In the genomic region with DNA sequence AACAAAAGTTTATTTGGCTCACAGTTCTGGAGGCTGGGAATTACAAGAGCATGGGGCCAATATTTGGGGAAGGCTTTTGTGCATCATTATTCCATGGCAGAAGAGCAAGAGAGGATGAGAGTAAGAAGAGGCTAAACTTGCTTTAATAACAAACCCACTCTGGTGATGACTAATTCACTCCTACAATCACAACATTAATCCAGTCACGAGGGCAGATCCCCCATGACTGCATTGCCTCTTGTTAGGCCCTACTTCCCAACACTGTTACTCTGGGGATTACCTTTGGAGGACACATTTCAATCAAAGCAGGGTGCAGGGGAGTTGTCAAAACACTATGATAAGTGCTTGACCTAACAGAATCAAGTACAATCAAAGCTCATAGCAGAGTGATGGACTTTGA, we compare ENCODE assay signal across 1 cellular context.
TF ChIP-seq lines count a peak whose summit lies in the region.

No MANE protein-coding gene starts in this region.

TF ChIP-seq in HEK293, 187 proteins besides CTCF, POLR2A, EP300 and RAD21 (continued from another document):
- TF ChIP-seq, protein P1, sequence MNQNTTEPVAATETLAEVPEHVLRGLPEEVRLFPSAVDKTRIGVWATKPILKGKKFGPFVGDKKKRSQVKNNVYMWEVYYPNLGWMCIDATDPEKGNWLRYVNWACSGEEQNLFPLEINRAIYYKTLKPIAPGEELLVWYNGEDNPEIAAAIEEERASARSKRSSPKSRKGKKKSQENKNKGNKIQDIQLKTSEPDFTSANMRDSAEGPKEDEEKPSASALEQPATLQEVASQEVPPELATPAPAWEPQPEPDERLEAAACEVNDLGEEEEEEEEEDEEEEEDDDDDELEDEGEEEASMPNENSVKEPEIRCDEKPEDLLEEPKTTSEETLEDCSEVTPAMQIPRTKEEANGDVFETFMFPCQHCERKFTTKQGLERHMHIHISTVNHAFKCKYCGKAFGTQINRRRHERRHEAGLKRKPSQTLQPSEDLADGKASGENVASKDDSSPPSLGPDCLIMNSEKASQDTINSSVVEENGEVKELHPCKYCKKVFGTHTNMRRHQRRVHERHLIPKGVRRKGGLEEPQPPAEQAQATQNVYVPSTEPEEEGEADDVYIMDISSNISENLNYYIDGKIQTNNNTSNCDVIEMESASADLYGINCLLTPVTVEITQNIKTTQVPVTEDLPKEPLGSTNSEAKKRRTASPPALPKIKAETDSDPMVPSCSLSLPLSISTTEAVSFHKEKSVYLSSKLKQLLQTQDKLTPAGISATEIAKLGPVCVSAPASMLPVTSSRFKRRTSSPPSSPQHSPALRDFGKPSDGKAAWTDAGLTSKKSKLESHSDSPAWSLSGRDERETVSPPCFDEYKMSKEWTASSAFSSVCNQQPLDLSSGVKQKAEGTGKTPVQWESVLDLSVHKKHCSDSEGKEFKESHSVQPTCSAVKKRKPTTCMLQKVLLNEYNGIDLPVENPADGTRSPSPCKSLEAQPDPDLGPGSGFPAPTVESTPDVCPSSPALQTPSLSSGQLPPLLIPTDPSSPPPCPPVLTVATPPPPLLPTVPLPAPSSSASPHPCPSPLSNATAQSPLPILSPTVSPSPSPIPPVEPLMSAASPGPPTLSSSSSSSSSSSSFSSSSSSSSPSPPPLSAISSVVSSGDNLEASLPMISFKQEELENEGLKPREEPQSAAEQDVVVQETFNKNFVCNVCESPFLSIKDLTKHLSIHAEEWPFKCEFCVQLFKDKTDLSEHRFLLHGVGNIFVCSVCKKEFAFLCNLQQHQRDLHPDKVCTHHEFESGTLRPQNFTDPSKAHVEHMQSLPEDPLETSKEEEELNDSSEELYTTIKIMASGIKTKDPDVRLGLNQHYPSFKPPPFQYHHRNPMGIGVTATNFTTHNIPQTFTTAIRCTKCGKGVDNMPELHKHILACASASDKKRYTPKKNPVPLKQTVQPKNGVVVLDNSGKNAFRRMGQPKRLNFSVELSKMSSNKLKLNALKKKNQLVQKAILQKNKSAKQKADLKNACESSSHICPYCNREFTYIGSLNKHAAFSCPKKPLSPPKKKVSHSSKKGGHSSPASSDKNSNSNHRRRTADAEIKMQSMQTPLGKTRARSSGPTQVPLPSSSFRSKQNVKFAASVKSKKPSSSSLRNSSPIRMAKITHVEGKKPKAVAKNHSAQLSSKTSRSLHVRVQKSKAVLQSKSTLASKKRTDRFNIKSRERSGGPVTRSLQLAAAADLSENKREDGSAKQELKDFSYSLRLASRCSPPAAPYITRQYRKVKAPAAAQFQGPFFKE (tag by site-specific recombination; IDR thresholded peaks at IDR 0.05; ENCODE audit: borderline replicate concordance) = no peak
- no peak for TF ChIP-seq ZNF214 (tag by site-specific recombination; IDR thresholded peaks at IDR 0.05; ENCODE audit: borderline replicate concordance)
- TF ChIP-seq BCL11B (tag by site-specific recombination; IDR thresholded peaks at IDR 0.05; ENCODE audit: low read depth) = no peak
- TF ChIP-seq BCL11A (tag by site-specific recombination; IDR thresholded peaks at IDR 0.05; ENCODE audit: low read depth) = no peak
- no peak for TF ChIP-seq ZNF112 (tag by site-specific recombination; IDR thresholded peaks at IDR 0.05)
- no peak for TF ChIP-seq ZNF544 (tag by site-specific recombination; IDR thresholded peaks at IDR 0.05)
- TF ChIP-seq ZBTB1 (tag by site-specific recombination; IDR thresholded peaks at IDR 0.05) = no peak
- peak; percentile 99 for TF ChIP-seq MZF1 (tag by site-specific recombination; IDR thresholded peaks at IDR 0.05; ENCODE audit: borderline replicate concordance)
- no peak for TF ChIP-seq REST (tag by site-specific recombination; IDR thresholded peaks at IDR 0.05)
- no peak for TF ChIP-seq ZNF391 (tag by site-specific recombination; IDR thresholded peaks at IDR 0.05; ENCODE audit: borderline replicate concordance, low read depth)
- TF ChIP-seq ZNF24 (tag by site-specific recombination; IDR thresholded peaks at IDR 0.05) = 0 out of 2 replicates have a peak, but pooled peaks have one; percentile 19
- no peak for TF ChIP-seq ZNF266 (tag by site-specific recombination; IDR thresholded peaks at IDR 0.05; ENCODE audit: low read depth)
- TF ChIP-seq SP2 (tag by site-specific recombination; IDR thresholded peaks at IDR 0.05) = no peak
- TF ChIP-seq ZNF677 (tag by site-specific recombination; IDR thresholded peaks at IDR 0.05) = no peak
- TF ChIP-seq ZNF138 (tag by site-specific recombination; IDR thresholded peaks at IDR 0.05; ENCODE audit: borderline replicate concordance) = no peak
- TF ChIP-seq ZFP69B (tag by site-specific recombination; IDR thresholded peaks at IDR 0.05) = no peak
- TF ChIP-seq GLIS1 (tag by site-specific recombination; IDR thresholded peaks at IDR 0.05) = peak; percentile 20; the same call in 1 of the 2 replicates
- no peak for TF ChIP-seq ZNF211 (tag by site-specific recombination; IDR thresholded peaks at IDR 0.05; ENCODE audit: low read depth)
- TF ChIP-seq ZNF394 (tag by site-specific recombination; IDR thresholded peaks at IDR 0.05; ENCODE audit: borderline replicate concordance) = no peak
- no peak for TF ChIP-seq ZNF692 (tag by site-specific recombination; IDR thresholded peaks at IDR 0.05)
- no peak for TF ChIP-seq ZNF623 (tag by site-specific recombination; IDR thresholded peaks at IDR 0.05)
- TF ChIP-seq IKZF3 (tag by site-specific recombination; IDR thresholded peaks at IDR 0.05) = no peak
- TF ChIP-seq EGR2 (tag by site-specific recombination; IDR thresholded peaks at IDR 0.05; ENCODE audit: low read depth) = peak; percentile 45; the same call in 1 of the 2 replicates
- TF ChIP-seq SCRT2 (tag by site-specific recombination; IDR thresholded peaks at IDR 0.05) = no peak
- TF ChIP-seq ZNF791 (tag by site-specific recombination; IDR thresholded peaks at IDR 0.05) = no peak
- no peak for TF ChIP-seq ZNF248 (tag by site-specific recombination; IDR thresholded peaks at IDR 0.05)
- peak; percentile 56 for TF ChIP-seq ZFHX2 (tag by site-specific recombination; conservative IDR thresholded peaks at IDR 0.05)
- TF ChIP-seq ZNF560 (tag by site-specific recombination; IDR thresholded peaks at IDR 0.05; ENCODE audit: borderline replicate concordance) = no peak
- TF ChIP-seq, protein P2, sequence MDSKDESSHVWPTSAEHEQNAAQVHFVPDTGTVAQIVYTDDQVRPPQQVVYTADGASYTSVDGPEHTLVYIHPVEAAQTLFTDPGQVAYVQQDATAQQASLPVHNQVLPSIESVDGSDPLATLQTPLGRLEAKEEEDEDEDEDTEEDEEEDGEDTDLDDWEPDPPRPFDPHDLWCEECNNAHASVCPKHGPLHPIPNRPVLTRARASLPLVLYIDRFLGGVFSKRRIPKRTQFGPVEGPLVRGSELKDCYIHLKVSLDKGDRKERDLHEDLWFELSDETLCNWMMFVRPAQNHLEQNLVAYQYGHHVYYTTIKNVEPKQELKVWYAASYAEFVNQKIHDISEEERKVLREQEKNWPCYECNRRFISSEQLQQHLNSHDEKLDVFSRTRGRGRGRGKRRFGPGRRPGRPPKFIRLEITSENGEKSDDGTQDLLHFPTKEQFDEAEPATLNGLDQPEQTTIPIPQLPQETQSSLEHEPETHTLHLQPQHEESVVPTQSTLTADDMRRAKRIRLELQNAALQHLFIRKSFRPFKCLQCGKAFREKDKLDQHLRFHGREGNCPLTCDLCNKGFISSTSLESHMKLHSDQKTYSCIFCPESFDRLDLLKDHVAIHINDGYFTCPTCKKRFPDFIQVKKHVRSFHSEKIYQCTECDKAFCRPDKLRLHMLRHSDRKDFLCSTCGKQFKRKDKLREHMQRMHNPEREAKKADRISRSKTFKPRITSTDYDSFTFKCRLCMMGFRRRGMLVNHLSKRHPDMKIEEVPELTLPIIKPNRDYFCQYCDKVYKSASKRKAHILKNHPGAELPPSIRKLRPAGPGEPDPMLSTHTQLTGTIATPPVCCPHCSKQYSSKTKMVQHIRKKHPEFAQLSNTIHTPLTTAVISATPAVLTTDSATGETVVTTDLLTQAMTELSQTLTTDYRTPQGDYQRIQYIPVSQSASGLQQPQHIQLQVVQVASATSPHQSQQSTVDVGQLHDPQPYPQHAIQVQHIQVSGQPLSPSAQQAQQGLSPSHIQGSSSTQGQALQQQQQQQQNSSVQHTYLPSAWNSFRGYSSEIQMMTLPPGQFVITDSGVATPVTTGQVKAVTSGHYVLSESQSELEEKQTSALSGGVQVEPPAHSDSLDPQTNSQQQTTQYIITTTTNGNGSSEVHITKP (tag by site-specific recombination; IDR thresholded peaks at IDR 0.05) = no peak
- no peak for TF ChIP-seq ZNF843 (tag by site-specific recombination; IDR thresholded peaks at IDR 0.05)
- no peak for TF ChIP-seq SALL2 (tag by site-specific recombination; IDR thresholded peaks at IDR 0.05; ENCODE audit: borderline replicate concordance)
- TF ChIP-seq, protein P3, sequence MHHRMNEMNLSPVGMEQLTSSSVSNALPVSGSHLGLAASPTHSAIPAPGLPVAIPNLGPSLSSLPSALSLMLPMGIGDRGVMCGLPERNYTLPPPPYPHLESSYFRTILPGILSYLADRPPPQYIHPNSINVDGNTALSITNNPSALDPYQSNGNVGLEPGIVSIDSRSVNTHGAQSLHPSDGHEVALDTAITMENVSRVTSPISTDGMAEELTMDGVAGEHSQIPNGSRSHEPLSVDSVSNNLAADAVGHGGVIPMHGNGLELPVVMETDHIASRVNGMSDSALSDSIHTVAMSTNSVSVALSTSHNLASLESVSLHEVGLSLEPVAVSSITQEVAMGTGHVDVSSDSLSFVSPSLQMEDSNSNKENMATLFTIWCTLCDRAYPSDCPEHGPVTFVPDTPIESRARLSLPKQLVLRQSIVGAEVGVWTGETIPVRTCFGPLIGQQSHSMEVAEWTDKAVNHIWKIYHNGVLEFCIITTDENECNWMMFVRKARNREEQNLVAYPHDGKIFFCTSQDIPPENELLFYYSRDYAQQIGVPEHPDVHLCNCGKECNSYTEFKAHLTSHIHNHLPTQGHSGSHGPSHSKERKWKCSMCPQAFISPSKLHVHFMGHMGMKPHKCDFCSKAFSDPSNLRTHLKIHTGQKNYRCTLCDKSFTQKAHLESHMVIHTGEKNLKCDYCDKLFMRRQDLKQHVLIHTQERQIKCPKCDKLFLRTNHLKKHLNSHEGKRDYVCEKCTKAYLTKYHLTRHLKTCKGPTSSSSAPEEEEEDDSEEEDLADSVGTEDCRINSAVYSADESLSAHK (tag by site-specific recombination; IDR thresholded peaks at IDR 0.05) = no peak
- no peak for TF ChIP-seq ZNF610 (tag by site-specific recombination; IDR thresholded peaks at IDR 0.05; ENCODE audit: borderline replicate concordance)
- no peak for TF ChIP-seq ZNF10 (tag by site-specific recombination; IDR thresholded peaks at IDR 0.05)
- no peak for TF ChIP-seq KLF8 (tag by site-specific recombination; IDR thresholded peaks at IDR 0.05)
- TF ChIP-seq MYNN (tag by site-specific recombination; IDR thresholded peaks at IDR 0.05; ENCODE audit: borderline replicate concordance) = no peak
- TF ChIP-seq ZNF202 (tag by site-specific recombination; IDR thresholded peaks at IDR 0.05; ENCODE audit: borderline replicate concordance) = no peak
- 0 out of 2 replicates have a peak, but pooled peaks have one; percentile 28 for TF ChIP-seq GFI1B (tag by site-specific recombination; IDR thresholded peaks at IDR 0.05)
- no peak for TF ChIP-seq ZFP3 (tag by site-specific recombination; IDR thresholded peaks at IDR 0.05; ENCODE audit: low read depth)
- no peak for TF ChIP-seq ZBTB17 (tag by site-specific recombination; IDR thresholded peaks at IDR 0.05)
- no peak for TF ChIP-seq ZNF221 (tag by site-specific recombination; IDR thresholded peaks at IDR 0.05; ENCODE audit: borderline replicate concordance)
- no peak for TF ChIP-seq HOXC10 (CRISPR knock-in tag; IDR thresholded peaks at IDR 0.05)
- no peak for TF ChIP-seq TCF7L2 (IDR thresholded peaks at IDR 0.05; ENCODE audit: borderline replicate concordance, low read depth, low read length)
- TF ChIP-seq ZNF292 (tag by site-specific recombination; IDR thresholded peaks at IDR 0.05; ENCODE audit: borderline replicate concordance, low read depth) = no peak
- no peak for TF ChIP-seq ZNF654 (tag by site-specific recombination; IDR thresholded peaks at IDR 0.05; ENCODE audit: low read depth)
- no peak for TF ChIP-seq ZNF488 (tag by site-specific recombination; IDR thresholded peaks at IDR 0.05)
